8 cellular contexts compared by ENCODE assay signal in genomic region chr3:134212898-134213665, GRCh38. TPM values are rescaled to one million over a fixed set of nuclear protein-coding genes. Genes with fewer than 3 reads are reported as not detected.
A peak's percentile ranks its signal among the peaks of the same experiment; 100 is the strongest.
DNase-seq lines count a peak whose midpoint lies in the region; ATAC-seq and TF ChIP-seq lines count a peak whose summit lies in the region.

No MANE protein-coding gene starts in this region.

- WGBS in heart right ventricle, 2 donors: 23 to 32% methylated on average over 4 of the region's 4 CpGs

- peak; percentile 81 for DNase-seq in ELF-1 (ENCODE audit: low read depth, low spot score)
- DNase-seq in HAP-1 (ENCODE audit: low spot score in 2 of 2): peak; percentile 67 to 92
- DNase-seq in NB4 (ENCODE audit: low read depth): peak; percentile 79
- DNase-seq in SW 1271 (lab: John Stamatoyannopoulos, UW): peak; percentile 45 to 67
- DNase-seq in activated naive CD8-positive, alpha-beta T cell treated with anti-CD3 and anti-CD28 coated beads, Interleukin-2, amount 50 U/mL, for 16 hours (ENCODE audit: low read depth, low spot score): peak; percentile 78
- peak; percentile 75 to 78 for DNase-seq in heart right ventricle
- DNase-seq in retina: peak; percentile 71
- no peak for DNase-seq in mesenteric fat pad (ENCODE audit: low spot score)

- H3K36me3 ChIP-seq in HAP-1 (replicated peaks) (peaks cover 18% of the 10 kb centered on the region), heart right ventricle (peaks cover 0 to 36% (median 0%) of the 10 kb centered on the region in 9 donors)

- H3K9me3 ChIP-seq in HAP-1: no peaks in the 10 kb centered on the region
- no peaks in the 10 kb centered on the region for H3K9me3 ChIP-seq in heart right ventricle

- H3K4me1 ChIP-seq in HAP-1: no peaks in the 10 kb centered on the region
- H3K4me1 ChIP-seq in heart right ventricle: peaks cover 0 to 46% (median 14%) of the 10 kb centered on the region in 9 donors

- peak; percentile 91 for TF ChIP-seq CTCF in NB4 (IDR thresholded peaks at IDR 0.05; ENCODE audit: low read depth, low read length)
- peak; percentile 88 to 99 (median 98) for TF ChIP-seq CTCF in heart right ventricle (IDR thresholded peaks at IDR 0.05)

- no peaks in the 10 kb centered on the region for H3K27me3 ChIP-seq in HAP-1 (ENCODE audit: low read depth)
- H3K27me3 ChIP-seq in heart right ventricle: no peaks in the 10 kb centered on the region

- H3K27ac ChIP-seq in heart right ventricle: no peak overlapping the region

- in situ Hi-C loops in HAP-1 (cut with MboI; ENCODE audit: low sequenced_read_pairs): loop anchor here (5.0 kb wide), 1 partner anchor 259 kb away; no protein-coding TSS in a partner anchor

- no peak for TF ChIP-seq POLR2A in NB4 (IDR thresholded peaks at IDR 0.05; ENCODE audit: extremely low read depth, insufficient read length)

- ATAC-seq in heart right ventricle: peak; percentile 77 to 93 (median 84)

- intact Hi-C loops in heart right ventricle (cut with DNase I): loop anchor here (1.0 to 10.0 kb wide), 18 partner anchors 39 to 398 kb away; partner anchors contain the start of genes AMOTL2 (in 2 of the 10), ANAPC13 (in 1 of the 10), CEP63 (in 1 of the 10) and RYK (in 1 of the 10)

- H3K4me3 ChIP-seq in HAP-1: no peak overlapping the region
- H3K4me3 ChIP-seq in NB4 (ENCODE audit: low read depth, low read length): no peak overlapping the region
- H3K4me3 ChIP-seq in heart right ventricle: no peak overlapping the region

RNA-seq across cellular contexts. Expression of gene RYK, which starts 37.6 kb away (rescaled TPM):
- total RNA-seq in heart right ventricle: 10 to 100 TPM; 33.8 to 45.8 (median 37.5) TPM
- 10 to 100 TPM; 18.0 to 25.9 TPM for polyA plus RNA-seq in heart right ventricle
- total RNA-seq in mesenteric fat pad: 57.6 TPM
